Comparison of ENCODE assay signal across 9 cellular contexts in the genomic region with DNA sequence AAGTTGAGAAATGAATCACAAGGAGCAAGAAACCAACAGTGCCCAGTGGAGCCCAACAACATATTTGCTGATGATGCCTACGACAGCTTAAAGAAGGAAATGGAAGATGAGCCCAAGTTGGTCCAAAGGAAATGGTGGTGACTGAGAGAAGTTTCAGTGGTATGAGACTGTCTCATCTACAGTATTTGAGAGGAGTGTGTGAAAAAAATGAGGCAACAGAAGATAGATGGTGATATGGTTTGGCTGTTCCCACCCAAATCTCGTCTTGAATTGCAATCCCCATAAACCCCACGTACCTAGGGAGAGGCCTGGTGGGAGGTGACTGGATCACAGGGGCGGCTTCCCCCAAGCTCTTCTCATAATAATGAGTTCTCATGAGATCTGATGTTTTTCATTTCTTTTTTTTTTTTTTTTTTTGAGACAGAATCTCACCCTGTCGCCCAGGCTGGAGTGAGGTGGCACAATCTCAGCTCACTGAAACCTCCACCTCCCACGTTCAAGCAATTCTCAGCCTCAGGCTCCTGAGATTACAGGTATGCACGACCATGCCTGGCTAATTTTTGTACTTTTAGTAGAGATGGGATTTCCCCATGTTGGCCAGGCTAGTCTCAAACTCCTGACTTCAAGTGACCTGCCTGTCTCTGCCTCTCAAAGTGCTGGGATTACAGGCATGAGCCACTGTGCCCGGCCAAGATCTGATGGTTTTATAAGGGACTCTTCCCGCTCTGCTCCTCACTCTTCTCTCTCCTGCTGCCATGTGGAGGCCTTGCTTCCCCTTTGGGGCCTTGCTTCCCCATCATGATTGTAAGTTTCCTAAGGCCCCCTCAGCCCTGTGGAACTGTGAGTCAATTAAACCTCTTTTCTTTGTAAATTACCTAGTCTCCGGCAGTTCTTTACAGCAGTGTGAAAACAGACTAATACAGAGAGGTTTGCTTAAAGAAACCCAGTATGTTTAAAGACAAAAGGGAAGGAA. TPM values are rescaled to one million over a fixed set of nuclear protein-coding genes. Genes with fewer than 3 reads are reported as not detected.
DNase-seq lines count a peak whose midpoint lies in the region; ATAC-seq and TF ChIP-seq lines count a peak whose summit lies in the region.
"Had no signal": no experiment of that assay in that cellular context is flagged by ENCODE, and none has a peak within 500 bp of the region (broad histone marks: within the 10 kb centered on the region; RNA-seq: fewer than 3 reads in every experiment).

No MANE protein-coding gene starts in this region.

- H3K4me3 ChIP-seq in HUES64 (ENCODE audit: low read length) (no peak overlapping the region), mucosa of descending colon (no peak overlapping the region), stomach (no peak overlapping the region), Peyer's patch (no peak overlapping the region)

- TF ChIP-seq CTCF in mesothelial cell of epicardium (IDR thresholded peaks at IDR 0.05; ENCODE audit: unreplicated experiment): no peak
- TF ChIP-seq CTCF in mucosa of descending colon (IDR thresholded peaks at IDR 0.05): no peak
- no peak for TF ChIP-seq CTCF in stomach (IDR thresholded peaks at IDR 0.05)
- no peak for TF ChIP-seq CTCF in Peyer's patch (IDR thresholded peaks at IDR 0.05)

- WGBS in HUES64: 91% methylated on average over 9 of the region's 10 CpGs
- WGBS in stomach, 5 donors: 87 to 93% (median 92%) methylated on average over 10 of the region's 10 CpGs

- DNase-seq in mesothelial cell of epicardium (ENCODE audit: low spot score in 2 of 2, unreplicated experiment in 2 of 2) (no peak), mucosa of descending colon (no peak), NCI-H345 treated with DMSO at 0.1 percent for 48 hours (lab: John Stamatoyannopoulos, UW; ENCODE audit: unreplicated experiment) (no peak), stomach (no peak), Peyer's patch (no peak)

- H3K36me3 ChIP-seq in HUES64 (ENCODE audit: insufficient read depth, low read length) (peaks cover 62% of the 10 kb centered on the region), mucosa of descending colon (ENCODE audit: low read depth) (no peaks in the 10 kb centered on the region), stomach (peaks cover 2 to 53% (median 34%) of the 10 kb centered on the region in 4 donors), Peyer's patch (peaks cover 0 to 26% (median 0%) of the 10 kb centered on the region in 3 donors)

- no peak for TF ChIP-seq EP300 in stomach (IDR thresholded peaks at IDR 0.05)

- peaks cover 6% of the 10 kb centered on the region; the same call in 1 of the 2 replicates for H3K4me1 ChIP-seq in HUES64 (ENCODE audit: insufficient read depth, low read length)
- H3K4me1 ChIP-seq in mucosa of descending colon (ENCODE audit: low read depth): no peaks in the 10 kb centered on the region
- no peaks in the 10 kb centered on the region for H3K4me1 ChIP-seq in stomach
- no peaks in the 10 kb centered on the region for H3K4me1 ChIP-seq in Peyer's patch

- H3K27ac ChIP-seq in HUES64 (ENCODE audit: low read depth, low read length) (no peak overlapping the region), stomach (no peak overlapping the region), Peyer's patch (no peak overlapping the region)

- ATAC-seq in GM18499 (IDR thresholded peaks at IDR 0.05; ENCODE audit: insufficient read depth, unreplicated experiment) (peak; percentile 62), GM21576 (IDR thresholded peaks at IDR 0.05; ENCODE audit: unreplicated experiment) (peak; percentile 87), mucosa of descending colon (no peak)

- H3K27me3 ChIP-seq in HUES64 (ENCODE audit: insufficient read depth, low read length) (no peaks in the 10 kb centered on the region), stomach (no peaks in the 10 kb centered on the region), Peyer's patch (no peaks in the 10 kb centered on the region)

- H3K9me3 ChIP-seq in HUES64 (ENCODE audit: insufficient read depth, low read depth, low read length): no peaks in the 10 kb centered on the region
- no peaks in the 10 kb centered on the region for H3K9me3 ChIP-seq in mucosa of descending colon
- H3K9me3 ChIP-seq in stomach: no peaks in the 10 kb centered on the region
- no peaks in the 10 kb centered on the region for H3K9me3 ChIP-seq in Peyer's patch

- intact Hi-C loops in mucosa of descending colon (cut with DNase I, micrococcal nuclease) (no loop called here), stomach (cut with DNase I; ENCODE audit: low total_unique reads) (no loop called here)

- no peaks in the 10 kb centered on the region for H3K27me3 Mint-ChIP-seq in mesothelial cell of epicardium (ENCODE audit: low read depth)

- H3K36me3 Mint-ChIP-seq in mesothelial cell of epicardium: peaks cover 54% of the 10 kb centered on the region

- peak overlapping the region; percentile 52 for H3K27ac Mint-ChIP-seq in mesothelial cell of epicardium

- 0 out of 2 replicates have a peak overlapping the region, but pooled peaks have one; percentile 10 for H3K9ac ChIP-seq in HUES64 (ENCODE audit: low read depth, low read length)

- no peaks in the 10 kb centered on the region for H3K4me1 Mint-ChIP-seq in mesothelial cell of epicardium

- no peak overlapping the region for H3K4me3 Mint-ChIP-seq in mesothelial cell of epicardium

- no peak for TF ChIP-seq POLR2A in stomach (IDR thresholded peaks at IDR 0.05)
- no peak for TF ChIP-seq POLR2A in Peyer's patch (IDR thresholded peaks at IDR 0.05)

- H3K9me3 Mint-ChIP-seq in mesothelial cell of epicardium: peaks cover 13% of the 10 kb centered on the region

RNA-seq across cellular contexts. Expression of a gene that starts 30.2 kb away (rescaled TPM):
- polyA plus RNA-seq in HUES64 (2013, experiment 1 of 2): not detected
- polyA plus RNA-seq in HUES64 (2013, experiment 2 of 2): not detected
- total RNA-seq in mesothelial cell of epicardium (not detected in 3 replicates), mucosa of descending colon (not detected), stomach (not detected), Peyer's patch (not detected)
- polyA plus RNA-seq in stomach: not detected
- total RNA-seq: dermis blood vessel endothelial cell had no signal

RNA-seq across cellular contexts. Expression of a gene that starts 36.2 kb away (rescaled TPM):
- 5.6 TPM for polyA plus RNA-seq in HUES64 (2013, experiment 1 of 2)
- polyA plus RNA-seq in HUES64 (2013, experiment 2 of 2): 6.5 TPM
- total RNA-seq in mesothelial cell of epicardium (15.5 to 16.6 TPM (median 16.0 TPM) in 3 replicates), mucosa of descending colon (10 to 100 TPM; 22.7 to 36.3 (median 29.9) TPM), stomach (10 to 100 TPM in 4 of 5 donors, 1 to 10 TPM in 1; 7.1 to 86.6 (median 29.8) TPM), Peyer's patch (100 to 1,000 TPM in 1 of 4 donors, 10 to 100 TPM in 3; 26.3 to 202 (median 68.1) TPM)
- 1 to 10 TPM; 6.6 to 8.2 (median 6.9) TPM for polyA plus RNA-seq in stomach

RNA-seq across cellular contexts. Expression of a gene that starts 59.4 kb away (rescaled TPM):
- polyA plus RNA-seq in HUES64 (2013, experiment 1 of 2): 37.8 TPM
- polyA plus RNA-seq in HUES64 (2013, experiment 2 of 2): 41.6 TPM
- total RNA-seq in mesothelial cell of epicardium (41.2 to 43.8 TPM (median 42.2 TPM) in 3 replicates), mucosa of descending colon (10 to 100 TPM; 18.3 to 22.2 (median 20.0) TPM), stomach (10 to 100 TPM in 3 of 5 donors, 1 to 10 TPM in 2; 1.8 to 48.5 (median 17.7) TPM), Peyer's patch (10 to 100 TPM; 21.6 to 38.2 (median 25.2) TPM)
- 10 to 100 TPM in 2 of 3 donors, 1 to 10 TPM in 1; 7.6 to 17.7 (median 15.7) TPM for polyA plus RNA-seq in stomach
